In genomic region chr3:44805960-44806359, GRCh38 we compare ENCODE assay signal across 20 cellular contexts.
"Had no signal": no experiment of that assay in that cellular context is flagged by ENCODE, and none has a peak within 500 bp of the region (broad histone marks: within the 10 kb centered on the region; RNA-seq: fewer than 3 reads in every experiment).

No MANE protein-coding gene starts in this region.

- H3K4me3 ChIP-seq: colonic mucosa, left lung, thoracic aorta, upper lobe of right lung had no signal

- H3K9me3 ChIP-seq: colonic mucosa, left lung, thoracic aorta, upper lobe of right lung had no signal

- FAIRE-seq: endometrium had no signal

- H3K36me3 ChIP-seq: colonic mucosa, left lung, thoracic aorta, upper lobe of right lung had no signal

- ATAC-seq: activated CD8-positive, alpha-beta T cell treated with anti-CD3 and anti-CD28 coated beads, Interleukin-2, amount 10 ng/mL, durations not matched to agents 7 days and 5 days; left lung; stimulated activated naive B cell treated with anti-CD40 and anti-IgM and Interleukin-4, amounts not matched to agents 10 μg/mL and 1 μg/mL and 100 μg/mL, for 72 hours; upper lobe of right lung had no signal

- DNase-seq: activated CD4-positive, alpha-beta T cell treated with anti-CD3 and anti-CD28 coated beads, Interleukin-2, amount 10 ng/mL, durations not matched to agents 24 days and 14 days; activated CD8-positive, alpha-beta T cell treated with anti-CD3 and anti-CD28 coated beads, Interleukin-2, amount 10 ng/mL, durations not matched to agents 7 days and 5 days; activated naive CD4-positive, alpha-beta T cell treated with Interleukin-2 at 50 U/mL for 16 hours; activated T-cell treated with anti-CD3 and anti-CD28 coated beads, Interleukin-2, amount 50 U/mL, for 24 hours; caudate nucleus; colonic mucosa; erythroblast; foreskin melanocyte; glutamatergic neuron; hippocampal formation; left lung; midbrain; nephron progenitor cell; nucleus accumbens; retina; stimulated activated naive B cell treated with anti-CD40 and anti-IgM and Interleukin-4, amounts not matched to agents 10 μg/mL and 1 μg/mL and 100 μg/mL, for 72 hours; T-helper 9 cell; upper lobe of right lung had no signal

- H3K27ac ChIP-seq: colonic mucosa, left lung, thoracic aorta, upper lobe of right lung had no signal

- H3K27me3 ChIP-seq: colonic mucosa, left lung, upper lobe of right lung had no signal

- H3K4me1 ChIP-seq: colonic mucosa, left lung, upper lobe of right lung had no signal
